In the genomic region with DNA sequence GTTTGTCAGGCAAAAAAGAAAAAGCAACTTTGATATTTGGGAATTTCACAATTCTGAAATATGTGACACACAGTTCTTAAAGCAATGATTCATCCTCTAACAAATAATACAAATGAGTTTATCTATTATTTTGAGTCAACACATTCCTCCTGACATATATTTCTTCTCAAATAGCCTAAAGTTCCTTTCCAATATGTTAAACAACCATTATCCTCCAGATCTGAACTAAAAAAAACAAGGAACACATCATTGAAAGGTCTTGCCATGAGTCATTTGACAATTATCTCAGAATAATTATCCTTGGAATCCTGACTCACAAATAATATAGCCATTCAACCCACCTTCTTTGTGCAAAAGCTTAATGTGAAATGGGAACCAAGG, we compare ENCODE assay signal across 14 cellular contexts.
DNase-seq lines count a peak whose midpoint lies in the region; ATAC-seq, FAIRE-seq and TF ChIP-seq lines count a peak whose summit lies in the region.
"Had no signal": no experiment of that assay in that cellular context is flagged by ENCODE, and none has a peak within 500 bp of the region (broad histone marks: within the 10 kb centered on the region; RNA-seq: fewer than 3 reads in every experiment).

No MANE protein-coding gene starts in this region.

- no peak overlapping the region for H3K9ac ChIP-seq in mesendoderm (ENCODE audit: low read length)

- no peak overlapping the region for H3K4me3 Mint-ChIP-seq in stimulated activated effector memory CD8-positive, alpha-beta T cell treated with anti-CD3 and anti-CD28 coated beads, Interleukin-12 subunit alpha, Interleukin-12 subunit beta, amount 100 ng/mL, for 72 hours
- H3K4me3 Mint-ChIP-seq: activated naive CD8-positive, alpha-beta T cell; CD4-positive, CD25-positive, alpha-beta regulatory T cell had no signal

- no peak overlapping the region for H3K27ac Mint-ChIP-seq in stimulated activated effector memory CD8-positive, alpha-beta T cell treated with anti-CD3 and anti-CD28 coated beads, Interleukin-12 subunit alpha, Interleukin-12 subunit beta, amount 100 ng/mL, for 72 hours
- H3K27ac Mint-ChIP-seq: activated naive CD8-positive, alpha-beta T cell; CD4-positive, CD25-positive, alpha-beta regulatory T cell had no signal

- H3K18ac ChIP-seq in mesendoderm (ENCODE audit: low read length) = no peak overlapping the region

- no peak for TF ChIP-seq CTCF in cardiac fibroblast (IDR thresholded peaks at IDR 0.05; ENCODE audit: low read depth, low read length)

- H3K4me2 ChIP-seq in mesendoderm (ENCODE audit: low read length) = no peak overlapping the region

- H2BK15ac ChIP-seq in mesendoderm (replicated peaks; ENCODE audit: low read depth) = no peak overlapping the region

- no peak overlapping the region for H2BK5ac ChIP-seq in mesendoderm (ENCODE audit: low read length)

- ATAC-seq in stimulated activated effector memory CD8-positive, alpha-beta T cell treated with anti-CD3 and anti-CD28 coated beads, Interleukin-12 subunit alpha, Interleukin-12 subunit beta, amount 100 ng/mL, for 72 hours = no peak

- no peak overlapping the region for H3K4ac ChIP-seq in mesendoderm (ENCODE audit: low read depth, low read length)

- H3K79me1 ChIP-seq in mesendoderm (ENCODE audit: low read length) = no peaks in the 10 kb centered on the region

- no peak overlapping the region for H3K56ac ChIP-seq in mesendoderm (ENCODE audit: low read length)

- H3K4me1 ChIP-seq in mesendoderm (ENCODE audit: control insufficient read depth, low read depth, low read length) = no peaks in the 10 kb centered on the region
- H3K4me1 ChIP-seq: prostate gland had no signal

- H3K79me2 ChIP-seq in mesendoderm (ENCODE audit: control insufficient read depth, insufficient read depth, low read length) = no peaks in the 10 kb centered on the region

- H3K4me3 ChIP-seq in cardiac fibroblast (replicated peaks in 1 of 2; ENCODE audit: low read depth in 2 of 2, low read length in 2 of 2) (no peak overlapping the region), mesendoderm (ENCODE audit: low read length) (no peak overlapping the region)
- H3K4me3 ChIP-seq: prostate gland had no signal

- H3K4me1 Mint-ChIP-seq in stimulated activated effector memory CD8-positive, alpha-beta T cell treated with anti-CD3 and anti-CD28 coated beads, Interleukin-12 subunit alpha, Interleukin-12 subunit beta, amount 100 ng/mL, for 72 hours = no peaks in the 10 kb centered on the region
- H3K4me1 Mint-ChIP-seq: CD4-positive, CD25-positive, alpha-beta regulatory T cell had no signal

- H3K36me3 ChIP-seq in mesendoderm (ENCODE audit: control insufficient read depth, insufficient read depth, low read length) = no peaks in the 10 kb centered on the region
- H3K36me3 ChIP-seq: prostate gland had no signal

- no peak overlapping the region for H2BK120ac ChIP-seq in mesendoderm (ENCODE audit: low read depth, low read length)

- H3K36me3 Mint-ChIP-seq in stimulated activated effector memory CD8-positive, alpha-beta T cell treated with anti-CD3 and anti-CD28 coated beads, Interleukin-12 subunit alpha, Interleukin-12 subunit beta, amount 100 ng/mL, for 72 hours = no peaks in the 10 kb centered on the region
- H3K36me3 Mint-ChIP-seq: activated naive CD8-positive, alpha-beta T cell; CD4-positive, CD25-positive, alpha-beta regulatory T cell had no signal

- FAIRE-seq in GM12891 (lab: Jason Lieb, UNC) = no peak

- H4K8ac ChIP-seq in mesendoderm (ENCODE audit: low read depth, low read length) = no peak overlapping the region

- no peak overlapping the region for H2AK5ac ChIP-seq in mesendoderm (ENCODE audit: low read length)

- no peaks in the 10 kb centered on the region for H3K9me3 Mint-ChIP-seq in stimulated activated effector memory CD8-positive, alpha-beta T cell treated with anti-CD3 and anti-CD28 coated beads, Interleukin-12 subunit alpha, Interleukin-12 subunit beta, amount 100 ng/mL, for 72 hours

- TF ChIP-seq POLR2A in GM12891 (IDR thresholded peaks at IDR 0.05; ENCODE audit: low read depth, low read length) = no peak

- H3K23ac ChIP-seq in mesendoderm (ENCODE audit: low read length) = no peak overlapping the region

- no peak overlapping the region for H4K5ac ChIP-seq in mesendoderm (ENCODE audit: low read length)

- peak; percentile 35 for DNase-seq in COLO829 (ENCODE audit: low spot score)
- DNase-seq in LHCN-M2 (ENCODE audit: low read depth) = peak; percentile 60
- peak; percentile 59 to 72 for DNase-seq in cardiac fibroblast (ENCODE audit: low read depth in 2 of 2)
- peak; percentile 19 for DNase-seq in mesendoderm
- no peak for DNase-seq in GM12891 (ENCODE audit: insufficient read length, low spot score)
- DNase-seq in stimulated activated effector memory CD8-positive, alpha-beta T cell treated with anti-CD3 and anti-CD28 coated beads, Interleukin-12 subunit alpha, Interleukin-12 subunit beta, amount 100 ng/mL, for 72 hours (ENCODE audit: low spot score in 2 of 2) = no peak
- DNase-seq in NCI-H2107 treated with DMSO at 0.1 percent for 48 hours (lab: John Stamatoyannopoulos, UW; ENCODE audit: unreplicated experiment) = no peak
- DNase-seq in HuH-7 (ENCODE audit: low spot score) = no peak
- DNase-seq: CD4-positive, CD25-positive, alpha-beta regulatory T cell; NCI-H1048; NCI-H526; Right ventricle myocardium superior had no signal

- H3K27me3 ChIP-seq in mesendoderm (ENCODE audit: insufficient read depth, low read length, poor library complexity) = no peaks in the 10 kb centered on the region

- no peak overlapping the region for H3K27ac ChIP-seq in mesendoderm (ENCODE audit: low read depth, low read length)
- H3K27ac ChIP-seq: prostate gland had no signal

TF ChIP-seq in GM12891, 5 proteins besides CTCF, POLR2A, EP300 and RAD21:
- no peak for TF ChIP-seq SPI1 (IDR thresholded peaks at IDR 0.05; ENCODE audit: low read depth, low read length)

Comparison
In these comparisons a context has a peak if more than half of its experiments do, and no peak if none do; other contexts are left out.
1. DNase-seq: peak in COLO829 (single experiment), LHCN-M2 (single experiment), cardiac fibroblast (2 of 2) and mesendoderm (single experiment); none in GM12891 (single experiment), stimulated activated effector memory CD8-positive, alpha-beta T cell treated with anti-CD3 and anti-CD28 coated beads, Interleukin-12 subunit alpha, Interleukin-12 subunit beta, amount 100 ng/mL, for 72 hours (0 of 2), NCI-H2107 treated with DMSO at 0.1 percent for 48 hours (single experiment) and HuH-7 (single experiment).